Comparison of ENCODE assay signal across 6 cellular contexts in the genomic region with DNA sequence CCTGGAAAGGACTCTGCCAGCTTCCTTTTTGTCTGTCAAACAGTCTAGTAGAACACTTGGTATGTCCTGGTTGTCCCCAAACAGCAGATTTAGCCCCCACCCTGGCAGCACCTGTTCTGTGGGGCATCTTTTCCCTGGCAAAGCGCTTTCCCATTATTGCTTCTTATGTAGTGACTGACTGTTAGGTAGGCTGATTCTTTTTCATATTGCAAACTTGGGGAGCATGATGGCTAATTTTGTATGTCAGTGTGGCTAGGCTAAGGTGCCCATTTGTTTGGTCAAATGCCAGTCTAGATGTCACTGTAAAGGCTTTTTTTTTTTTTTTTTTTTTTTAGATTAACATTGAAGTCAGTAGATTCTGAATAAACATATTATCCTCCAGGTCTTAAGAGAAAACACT.
"Had no signal": no experiment of that assay in that cellular context is flagged by ENCODE, and none has a peak within 500 bp of the region (broad histone marks: within the 10 kb centered on the region; RNA-seq: fewer than 3 reads in every experiment).

No MANE protein-coding gene starts in this region.

- H3K27ac ChIP-seq: HL-60 had no signal

- H3K27ac Mint-ChIP-seq: IgD-negative memory B cell had no signal

- H3K4me1 Mint-ChIP-seq: IgD-negative memory B cell had no signal

- H3K4me3 Mint-ChIP-seq: IgD-negative memory B cell had no signal

- H3K36me3 Mint-ChIP-seq: IgD-negative memory B cell had no signal

- DNase-seq: IMR-90, KBM-7 had no signal

- ATAC-seq: HepG2, K562 had no signal

- H3K4me3 ChIP-seq: K562 had no signal
